ENCODE assay signal across 8 cellular contexts in the genomic region with DNA sequence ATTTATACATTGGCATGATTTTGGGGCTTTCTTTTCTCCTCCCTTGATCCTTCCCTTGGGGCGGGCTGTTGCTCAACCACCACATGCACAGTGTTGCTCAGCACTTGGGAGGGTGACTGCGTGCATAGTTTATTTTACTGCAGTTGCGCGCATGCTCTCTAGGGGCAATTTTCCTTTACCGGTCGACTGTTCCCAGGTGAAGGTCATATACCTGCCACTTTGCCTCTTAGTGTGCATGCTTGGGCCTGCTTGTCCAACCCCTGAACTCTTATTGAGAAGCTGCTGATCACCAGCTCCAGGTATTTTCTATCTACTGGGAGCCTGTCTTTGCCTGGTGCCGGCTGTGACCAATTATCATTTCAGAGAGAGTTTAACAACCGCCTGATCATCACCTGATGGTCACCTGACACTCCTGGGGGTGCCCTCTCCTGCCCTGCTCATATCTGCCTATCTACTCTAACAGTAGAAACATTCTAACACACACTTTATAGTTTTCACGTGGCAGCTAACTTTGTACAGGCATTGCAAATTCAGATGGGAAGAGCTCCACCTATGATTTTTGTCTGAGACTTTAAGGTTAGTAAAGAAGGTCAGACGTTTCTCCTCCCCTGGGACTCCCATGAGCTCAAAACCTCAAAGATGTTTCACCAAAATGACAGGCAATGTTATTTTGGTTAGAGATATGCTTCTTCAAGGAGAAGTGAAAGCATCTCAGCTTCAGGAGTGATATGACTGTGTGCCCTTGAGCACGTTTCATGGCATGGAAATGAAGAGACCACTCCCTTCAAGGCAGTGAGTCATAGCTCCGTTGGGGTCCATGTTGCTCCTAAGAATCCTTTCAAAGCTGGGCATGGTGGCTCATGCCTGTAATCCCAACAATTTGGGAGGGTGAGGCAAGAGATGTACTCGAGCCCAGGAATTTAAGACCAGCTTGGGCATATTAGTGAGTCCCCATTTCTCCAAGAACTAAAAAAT.
DNase-seq lines count a peak whose midpoint lies in the region; ATAC-seq and TF ChIP-seq lines count a peak whose summit lies in the region.

No MANE protein-coding gene starts in this region.

- peak overlapping the region; percentile 60 for H3K4me2 ChIP-seq in OCI-LY7 (ENCODE audit: low read length)

- ATAC-seq in right cardiac atrium (peak in 1 of 2 donors; percentile 25), HG02870 (IDR thresholded peaks at IDR 0.05; ENCODE audit: unreplicated experiment) (peak; percentile 92)

- no peaks in the 10 kb centered on the region for H3K27me3 ChIP-seq in right cardiac atrium (ENCODE audit: control insufficient read depth, insufficient read depth)

- POLR2A ChIA-PET in OCI-LY7 (lab: Charles Lee): interaction anchor here (0.5 to 4.9 kb wide), 19 partner anchors 9 to 519 kb away, joined by 3 to 26 read pairs (median 3); no protein-coding TSS in a partner anchor

- H2AFZ ChIP-seq in OCI-LY7 (ENCODE audit: low read length): peak overlapping the region; percentile 94

- CTCF ChIA-PET in OCI-LY7 (lab: Charles Lee; ENCODE audit: unreplicated experiment): interaction anchor here (0.7 to 1.0 kb wide), 3 partner anchors 9 to 22 kb away, joined by 3 to 4 read pairs (median 3); no protein-coding TSS in a partner anchor

- H4K20me1 ChIP-seq in OCI-LY7 (ENCODE audit: insufficient read depth, low read length): no peaks in the 10 kb centered on the region

- no peak overlapping the region for H3K27ac Mint-ChIP-seq in progenitor cell of endocrine pancreas

- H3K27ac ChIP-seq in right cardiac atrium (ENCODE audit: low read length) (no peak overlapping the region), OCI-LY7 (ENCODE audit: low read depth, low read length, poor library complexity, severe bottlenecking) (peak overlapping the region; percentile 83)

- intact Hi-C loops in right cardiac atrium (cut with DNase I) (no loop called here), cardiac septum (cut with DNase I) (no loop called here), OCI-LY7 (cut with micrococcal nuclease; ENCODE audit: unreplicated experiment) (loop anchor here (1.0 kb wide), 1 partner anchor 230 kb away; no protein-coding TSS in a partner anchor)

- TF ChIP-seq CTCF in OCI-LY7 (conservative IDR thresholded peaks at IDR 0.05; ENCODE audit: low read length) (no peak; the same call in 1 of the 2 replicates), progenitor cell of endocrine pancreas (IDR thresholded peaks at IDR 0.05; ENCODE audit: unreplicated experiment) (no peak)

- peaks cover 15% of the 10 kb centered on the region for H3K27me3 Mint-ChIP-seq in progenitor cell of endocrine pancreas

- no peaks in the 10 kb centered on the region for H3K9me2 ChIP-seq in OCI-LY7 (ENCODE audit: insufficient read depth, low read length)

- no peak overlapping the region for H3K4me3 Mint-ChIP-seq in progenitor cell of endocrine pancreas (ENCODE audit: low read depth)

- H3K79me2 ChIP-seq in OCI-LY7 (ENCODE audit: insufficient read depth, low read depth, low read length): no peaks in the 10 kb centered on the region

- no peaks in the 10 kb centered on the region for H3K9me3 ChIP-seq in right cardiac atrium (ENCODE audit: control insufficient read depth, low read length)
- H3K9me3 ChIP-seq in OCI-LY7 (ENCODE audit: low read length): no peaks in the 10 kb centered on the region; the same call in 1 of the 2 replicates

- peaks cover 2% of the 10 kb centered on the region for H3K36me3 Mint-ChIP-seq in progenitor cell of endocrine pancreas (ENCODE audit: insufficient read depth)

- H3K4me3 ChIP-seq in right cardiac atrium (ENCODE audit: low read length) (no peak overlapping the region), OCI-LY7 (ENCODE audit: low read depth, low read length, poor library complexity, severe bottlenecking) (peak overlapping the region; percentile 32)

- peaks cover 14% of the 10 kb centered on the region for H3K4me1 Mint-ChIP-seq in progenitor cell of endocrine pancreas (ENCODE audit: low read depth)

- 72% methylated on average over 13 of the region's 13 CpGs for WGBS in right cardiac atrium

- peak; percentile 35 to 64 (median 64) for DNase-seq in right cardiac atrium
- no peak for DNase-seq in cardiac septum (ENCODE audit: low spot score)
- peak; percentile 90 for DNase-seq in OCI-LY7 (ENCODE audit: low spot score)
- peak; percentile 39 for DNase-seq in kidney tubule cell (ENCODE audit: low spot score)
- no peak for DNase-seq in UCSD-AML1 (lab: John Stamatoyannopoulos, UW; ENCODE audit: unreplicated experiment)
- no peak for DNase-seq in NCI-H187 treated with DMSO at 0.1 percent for 48 hours (lab: John Stamatoyannopoulos, UW)
- DNase-seq in progenitor cell of endocrine pancreas (ENCODE audit: low spot score, unreplicated experiment): no peak

- H3K9me3 Mint-ChIP-seq in progenitor cell of endocrine pancreas (ENCODE audit: low read depth): peaks cover 4% of the 10 kb centered on the region

- H3K4me1 ChIP-seq in right cardiac atrium (ENCODE audit: control insufficient read depth, insufficient read depth, low read length) (peaks cover 7% of the 10 kb centered on the region), OCI-LY7 (ENCODE audit: insufficient read depth, low read length, poor library complexity, severe bottlenecking) (peaks cover 71% of the 10 kb centered on the region)

- H3K36me3 ChIP-seq in OCI-LY7 (ENCODE audit: insufficient read depth, low read length): no peaks in the 10 kb centered on the region; the same call in 1 of the 2 replicates

- no TSS peak for BruUV-seq in OCI-LY7 (replicated peaks; lab: Mats Ljungman, UMichigan)

Comparison
In these comparisons a context has a peak if more than half of its experiments do, and no peak if none do; other contexts are left out.
1. DNase-seq: peak in right cardiac atrium (3 of 3), OCI-LY7 (single experiment) and kidney tubule cell (single experiment); none in cardiac septum (single experiment), UCSD-AML1 (single experiment), NCI-H187 treated with DMSO at 0.1 percent for 48 hours (single experiment) and progenitor cell of endocrine pancreas (single experiment).